Comparison of ENCODE assay signal across 12 cellular contexts in genomic region chr1:209653915-209654351, GRCh38. TPM values are rescaled to one million over a fixed set of nuclear protein-coding genes. Genes with fewer than 3 reads are reported as not detected.
A peak's percentile ranks its signal among the peaks of the same experiment; 100 is the strongest.
DNase-seq lines count a peak whose midpoint lies in the region; ATAC-seq and TF ChIP-seq lines count a peak whose summit lies in the region.
"Had no signal": no experiment of that assay in that cellular context is flagged by ENCODE, and none has a peak within 500 bp of the region (broad histone marks: within the 10 kb centered on the region; RNA-seq: fewer than 3 reads in every experiment).

No MANE protein-coding gene starts in this region.

- H3K4me3 ChIP-seq in endodermal cell (ENCODE audit: low read length), result no peak overlapping the region
- H3K4me3 ChIP-seq: K562 had no signal

- H3K9me3 Mint-ChIP-seq in endodermal cell, result no peaks in the 10 kb centered on the region
- no peaks in the 10 kb centered on the region for H3K9me3 Mint-ChIP-seq in stimulated activated effector memory CD8-positive, alpha-beta T cell treated with anti-CD3 and anti-CD28 coated beads, Interleukin-12 subunit alpha, Interleukin-12 subunit beta, amount 100 ng/mL, for 72 hours
- H3K9me3 Mint-ChIP-seq: activated B cell treated with CpG ODN at 0.5 μM for 24 hours; activated naive CD8-positive, alpha-beta T cell treated with anti-CD3 and anti-CD28 coated beads, Interleukin-2, amount 50 U/mL, for 24 hours had no signal

- WGBS in endodermal cell (ENCODE audit: insufficient coverage in 1 of 2, insufficient read length in 1 of 2), 2 experiments, result 93% methylated on average over 3 to 7 of the region's 7 CpGs

- peak; percentile 61 for ATAC-seq in HG03460 (IDR thresholded peaks at IDR 0.05; ENCODE audit: unreplicated experiment)
- ATAC-seq in stimulated activated effector memory CD8-positive, alpha-beta T cell treated with anti-CD3 and anti-CD28 coated beads, Interleukin-12 subunit alpha, Interleukin-12 subunit beta, amount 100 ng/mL, for 72 hours, result no peak
- ATAC-seq: activated naive CD8-positive, alpha-beta T cell treated with anti-CD3 and anti-CD28 coated beads, Interleukin-2, amount 50 U/mL, for 24 hours; esophagus mucosa; K562 had no signal

- no peak overlapping the region for H3K9ac ChIP-seq in endodermal cell (ENCODE audit: extremely low read depth, low read length, poor library complexity, severe bottlenecking)

- H3K9me3 ChIP-seq in endodermal cell (ENCODE audit: control insufficient read depth, low read length), result no peaks in the 10 kb centered on the region

- no peaks in the 10 kb centered on the region for H3K36me3 ChIP-seq in endodermal cell (ENCODE audit: control insufficient read depth, insufficient read depth, low read length)

- H3K36me3 Mint-ChIP-seq in endodermal cell (ENCODE audit: low read depth), result no peaks in the 10 kb centered on the region
- no peaks in the 10 kb centered on the region for H3K36me3 Mint-ChIP-seq in stimulated activated effector memory CD8-positive, alpha-beta T cell treated with anti-CD3 and anti-CD28 coated beads, Interleukin-12 subunit alpha, Interleukin-12 subunit beta, amount 100 ng/mL, for 72 hours

- H3K4me1 ChIP-seq in endodermal cell (ENCODE audit: control insufficient read depth, insufficient read depth, low read length), result peaks cover 21% of the 10 kb centered on the region

- no peaks in the 10 kb centered on the region for H3K27me3 ChIP-seq in endodermal cell (ENCODE audit: control insufficient read depth, insufficient read depth, low read length, poor library complexity, severe bottlenecking)

- TF ChIP-seq CTCF in endodermal cell (conservative IDR thresholded peaks at IDR 0.05), result no peak

- peak in 2 of 3 experiments; percentile 61 to 82 for DNase-seq in NCI-H1417 (lab: John Stamatoyannopoulos, UW)
- DNase-seq in NCI-H1417 treated with DMSO at 0.1 percent for 48 hours (lab: John Stamatoyannopoulos, UW), result no peak
- no peak for DNase-seq in endodermal cell
- no peak for DNase-seq in stimulated activated effector memory CD8-positive, alpha-beta T cell treated with anti-CD3 and anti-CD28 coated beads, Interleukin-12 subunit alpha, Interleukin-12 subunit beta, amount 100 ng/mL, for 72 hours (ENCODE audit: low spot score in 2 of 2)
- no peak for DNase-seq in UCSD-AML1 (lab: John Stamatoyannopoulos, UW; ENCODE audit: unreplicated experiment)
- no peak for DNase-seq in Ammon's horn (ENCODE audit: low spot score)
- DNase-seq in HCEC 1CT, result no peak
- DNase-seq: activated B cell treated with CpG ODN at 0.5 μM for 24 hours; activated naive CD8-positive, alpha-beta T cell treated with anti-CD3 and anti-CD28 coated beads, Interleukin-2, amount 50 U/mL, for 24 hours had no signal

- H3K4me3 Mint-ChIP-seq in endodermal cell, result peak overlapping the region; percentile 12
- H3K4me3 Mint-ChIP-seq in stimulated activated effector memory CD8-positive, alpha-beta T cell treated with anti-CD3 and anti-CD28 coated beads, Interleukin-12 subunit alpha, Interleukin-12 subunit beta, amount 100 ng/mL, for 72 hours, result no peak overlapping the region
- H3K4me3 Mint-ChIP-seq: activated B cell treated with CpG ODN at 0.5 μM for 24 hours; activated naive CD8-positive, alpha-beta T cell treated with anti-CD3 and anti-CD28 coated beads, Interleukin-2, amount 50 U/mL, for 24 hours had no signal

- H3K27ac ChIP-seq in endodermal cell (ENCODE audit: low read depth, low read length), result no peak overlapping the region

- peak overlapping the region; percentile 87 for H3K27ac Mint-ChIP-seq in endodermal cell
- peak overlapping the region; percentile 73 for H3K27ac Mint-ChIP-seq in stimulated activated effector memory CD8-positive, alpha-beta T cell treated with anti-CD3 and anti-CD28 coated beads, Interleukin-12 subunit alpha, Interleukin-12 subunit beta, amount 100 ng/mL, for 72 hours
- H3K27ac Mint-ChIP-seq: activated B cell treated with CpG ODN at 0.5 μM for 24 hours had no signal

- H3K27me3 Mint-ChIP-seq in endodermal cell (ENCODE audit: insufficient read depth), result peaks cover 1% of the 10 kb centered on the region

- H3K4me1 Mint-ChIP-seq in endodermal cell, result peaks cover 47% of the 10 kb centered on the region
- H3K4me1 Mint-ChIP-seq in stimulated activated effector memory CD8-positive, alpha-beta T cell treated with anti-CD3 and anti-CD28 coated beads, Interleukin-12 subunit alpha, Interleukin-12 subunit beta, amount 100 ng/mL, for 72 hours, result peaks cover 59% of the 10 kb centered on the region
- H3K4me1 Mint-ChIP-seq: activated B cell treated with CpG ODN at 0.5 μM for 24 hours had no signal

RNA-seq across cellular contexts. Expression of gene LAMB3, which starts 1.7 kb away (rescaled TPM):
- 1 to 10 TPM in 1 of 2 donors, under 1 TPM in 1; 0.53 to 1.9 TPM for total RNA-seq in endodermal cell
- 0.75 TPM for polyA plus RNA-seq in endodermal cell (2013, experiment 1 of 2)
- 0.29 TPM for polyA plus RNA-seq in endodermal cell (2013, experiment 2 of 2)

RNA-seq across cellular contexts. Expression of gene G0S2, which starts 21.3 kb away (rescaled TPM):
- total RNA-seq in endodermal cell, result not detected
- polyA plus RNA-seq in endodermal cell (2013, experiment 1 of 2), result 0.57 TPM
- 0.58 TPM for polyA plus RNA-seq in endodermal cell (2013, experiment 2 of 2)

RNA-seq across cellular contexts. Expression of gene HSD11B1, which starts 50.7 kb away (rescaled TPM):
- not detected for total RNA-seq in endodermal cell
- polyA plus RNA-seq in endodermal cell (2013, experiment 1 of 2), result not detected
- polyA plus RNA-seq in endodermal cell (2013, experiment 2 of 2), result not detected
- total RNA-seq: activated B cell treated with CpG ODN at 0.5 μM for 24 hours had no signal

Comparison
In these comparisons a context has a peak if more than half of its experiments do, and no peak if none do; other contexts are left out.
1. DNase-seq: peak in NCI-H1417 (2 of 3); none in NCI-H1417 treated with DMSO at 0.1 percent for 48 hours (single experiment), endodermal cell (single experiment), stimulated activated effector memory CD8-positive, alpha-beta T cell treated with anti-CD3 and anti-CD28 coated beads, Interleukin-12 subunit alpha, Interleukin-12 subunit beta, amount 100 ng/mL, for 72 hours (0 of 2), UCSD-AML1 (single experiment), Ammon's horn (single experiment) and HCEC 1CT (single experiment).